Comparison of ENCODE assay signal across 31 cellular contexts in the genomic region with DNA sequence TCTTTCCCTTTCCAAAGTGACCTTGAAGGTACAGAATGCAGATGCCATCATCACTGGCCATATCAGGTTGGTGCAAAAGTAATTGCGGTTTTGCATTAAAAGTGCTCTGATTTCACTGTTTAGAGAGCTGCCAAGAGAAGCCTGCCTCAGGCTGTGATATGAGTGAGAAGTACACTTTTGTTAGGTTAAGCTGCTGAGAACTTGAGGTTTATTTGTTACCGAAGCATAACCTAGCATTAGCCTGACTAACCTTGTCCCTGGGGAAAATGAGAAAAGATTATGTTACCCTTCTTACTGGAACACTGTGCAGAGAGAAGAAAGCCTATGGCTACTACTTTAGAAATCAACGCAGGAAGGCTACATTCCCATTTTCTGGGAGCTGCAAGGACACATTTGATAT.
"Had no signal": no experiment of that assay in that cellular context is flagged by ENCODE, and none has a peak within 500 bp of the region (broad histone marks: within the 10 kb centered on the region; RNA-seq: fewer than 3 reads in every experiment).

No MANE protein-coding gene starts in this region.

- H3K4me1 Mint-ChIP-seq: immature natural killer cell; naive thymus-derived CD8-positive, alpha-beta T cell; stimulated activated effector memory CD8-positive, alpha-beta T cell treated with anti-CD3 and anti-CD28 coated beads, Interleukin-12 subunit alpha, Interleukin-12 subunit beta, amount 100 ng/mL, for 72 hours had no signal

- H3K4me3 ChIP-seq: heart left ventricle, left lung, lower lobe of right lung, ovary, sigmoid colon, smooth muscle cell, suprapubic skin, thoracic aorta, tibial artery, upper lobe of right lung had no signal

- H3K27me3 Mint-ChIP-seq: progenitor cell of endocrine pancreas had no signal

- DNase-seq: heart left ventricle; hypothalamus; immature natural killer cell; kidney; left colon; left lung; lower lobe of right lung; mammary epithelial cell; mesenchymal stem cell; naive thymus-derived CD8-positive, alpha-beta T cell; ovary; retina; right cardiac atrium; sigmoid colon; stimulated activated CD4-positive, alpha-beta T cell treated with anti-CD3 and anti-CD28 coated beads, Interleukin-15, amount 100 ng/mL, for 24 hours; stimulated activated CD4-positive, alpha-beta T cell treated with anti-CD3 and anti-CD28 coated beads, Interleukin-2, amount 100 ng/mL, for 24 hours; stimulated activated CD4-positive, alpha-beta T cell treated with anti-CD3 and anti-CD28 coated beads, Interleukin-4, amount 100 ng/mL, for 24 hours; stimulated activated naive CD4-positive, alpha-beta T cell; tibial artery; trophoblast cell; upper lobe of right lung had no signal

- H3K27me3 ChIP-seq: heart left ventricle, left lung, ovary, sigmoid colon, suprapubic skin, tibial artery, upper lobe of right lung had no signal

- H3K4me3 Mint-ChIP-seq: immature natural killer cell; naive thymus-derived CD8-positive, alpha-beta T cell; nephron; neural crest cell; stimulated activated effector memory CD8-positive, alpha-beta T cell treated with anti-CD3 and anti-CD28 coated beads, Interleukin-12 subunit alpha, Interleukin-12 subunit beta, amount 100 ng/mL, for 72 hours; stimulated activated naive CD8-positive, alpha-beta T cell treated with anti-CD3 and anti-CD28 coated beads, Interleukin-15, Interleukin-2, amounts not matched to agents 100 ng/mL and 50 ng/mL, for 24 hours had no signal

- FAIRE-seq: islet of Langerhans, kidney, urothelium cell line had no signal

- H3K4me1 ChIP-seq: left lung, lower lobe of right lung, suprapubic skin, upper lobe of right lung had no signal

- H3K27ac Mint-ChIP-seq: immature natural killer cell; naive thymus-derived CD8-positive, alpha-beta T cell; progenitor cell of endocrine pancreas; stimulated activated effector memory CD8-positive, alpha-beta T cell treated with anti-CD3 and anti-CD28 coated beads, Interleukin-12 subunit alpha, Interleukin-12 subunit beta, amount 100 ng/mL, for 72 hours; stimulated activated naive CD8-positive, alpha-beta T cell treated with anti-CD3 and anti-CD28 coated beads, Interleukin-15, Interleukin-2, amounts not matched to agents 100 ng/mL and 50 ng/mL, for 24 hours had no signal

- ATAC-seq: heart left ventricle; left colon; left lung; lower lobe of right lung; naive thymus-derived CD8-positive, alpha-beta T cell; right cardiac atrium; stimulated activated effector memory CD8-positive, alpha-beta T cell treated with anti-CD3 and anti-CD28 coated beads, Interleukin-12 subunit alpha, Interleukin-12 subunit beta, amount 100 ng/mL, for 72 hours; upper lobe of right lung had no signal

- H3K9me3 ChIP-seq: left lung, lower lobe of right lung, ovary, suprapubic skin, thoracic aorta, upper lobe of right lung had no signal

- H3K36me3 Mint-ChIP-seq: immature natural killer cell; naive thymus-derived CD8-positive, alpha-beta T cell; stimulated activated effector memory CD8-positive, alpha-beta T cell treated with anti-CD3 and anti-CD28 coated beads, Interleukin-12 subunit alpha, Interleukin-12 subunit beta, amount 100 ng/mL, for 72 hours had no signal

- H3K27ac ChIP-seq: heart left ventricle, left lung, lower lobe of right lung, ovary, sigmoid colon, suprapubic skin, thoracic aorta, tibial artery, upper lobe of right lung had no signal

- H3K36me3 ChIP-seq: heart left ventricle, left lung, lower lobe of right lung, ovary, sigmoid colon, suprapubic skin, thoracic aorta, tibial artery, upper lobe of right lung had no signal

- H3K4me2 ChIP-seq: smooth muscle cell had no signal

- H3K9me3 Mint-ChIP-seq: immature natural killer cell; stimulated activated effector memory CD8-positive, alpha-beta T cell treated with anti-CD3 and anti-CD28 coated beads, Interleukin-12 subunit alpha, Interleukin-12 subunit beta, amount 100 ng/mL, for 72 hours; stimulated activated naive CD8-positive, alpha-beta T cell treated with anti-CD3 and anti-CD28 coated beads, Interleukin-15, Interleukin-2, amounts not matched to agents 100 ng/mL and 50 ng/mL, for 24 hours had no signal
